Comparison of ENCODE assay signal across 8 cellular contexts in the genomic region with DNA sequence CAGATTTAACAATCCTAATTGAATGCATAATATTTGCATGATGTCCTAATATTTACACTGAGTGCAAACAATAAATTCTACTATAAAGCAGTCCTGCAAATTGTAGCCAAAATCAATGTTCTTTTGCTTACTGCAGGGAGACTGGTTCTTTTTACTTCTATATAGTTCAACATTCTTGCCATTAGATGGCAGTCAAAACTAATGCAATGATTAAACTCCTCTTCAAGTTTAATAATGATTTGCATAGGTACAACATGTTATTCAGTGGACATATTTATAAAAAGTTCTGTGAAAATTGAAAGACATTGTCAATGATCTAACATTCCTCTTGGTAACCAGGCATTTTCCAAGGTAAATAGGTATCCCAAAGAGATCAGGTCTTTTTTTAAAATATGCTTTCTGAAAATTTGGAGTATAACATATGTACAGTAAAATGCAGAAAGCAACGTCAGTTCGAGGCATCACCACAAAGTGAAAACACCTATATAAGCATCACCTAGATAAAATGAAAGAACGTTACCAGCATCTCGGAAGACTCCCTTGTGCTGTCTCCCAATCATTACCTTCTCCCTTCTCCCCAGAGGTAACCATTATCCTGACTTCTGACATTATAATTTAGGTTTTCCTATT. TPM values are rescaled to one million over a fixed set of nuclear protein-coding genes. Genes with fewer than 3 reads are reported as not detected.
DNase-seq lines count a peak whose midpoint lies in the region; ATAC-seq and FAIRE-seq lines count a peak whose summit lies in the region.

No MANE protein-coding gene starts in this region.

- peak; percentile 65 for FAIRE-seq in colon (lab: Jason Lieb, UNC)

- ATAC-seq in HG03378 (IDR thresholded peaks at IDR 0.05; ENCODE audit: unreplicated experiment) (peak; percentile 54), HG02610 (IDR thresholded peaks at IDR 0.05; ENCODE audit: unreplicated experiment) (no peak)

- DNase-seq in COR-L47 (lab: John Stamatoyannopoulos, UW) (peak; percentile 52), NCI-H82 treated with DMSO at 0.1 percent for 48 hours (lab: John Stamatoyannopoulos, UW; ENCODE audit: unreplicated experiment) (peak; percentile 12), medulla oblongata (ENCODE audit: extremely low spot score) (peak; percentile 64), occipital lobe (lab: John Stamatoyannopoulos, UW) (no peak)
- no peak for DNase-seq in stimulated activated naive CD4-positive, alpha-beta T cell treated with Interleukin-2 at 50 U/mL for 16 hours (lab: John Stamatoyannopoulos, UW)

RNA-seq across cellular contexts. Expression of gene FNBP1L, which starts 9.8 kb away (rescaled TPM):
- total RNA-seq in occipital lobe = 280 TPM

Comparison
In these comparisons a context has a peak if more than half of its experiments do, and no peak if none do; other contexts are left out.
1. DNase-seq: peak in COR-L47 (single experiment), NCI-H82 treated with DMSO at 0.1 percent for 48 hours (single experiment) and medulla oblongata (single experiment); none in stimulated activated naive CD4-positive, alpha-beta T cell treated with Interleukin-2 at 50 U/mL for 16 hours (single experiment) and occipital lobe (single experiment).